ENCODE assay signal across 27 cellular contexts in the genomic region with DNA sequence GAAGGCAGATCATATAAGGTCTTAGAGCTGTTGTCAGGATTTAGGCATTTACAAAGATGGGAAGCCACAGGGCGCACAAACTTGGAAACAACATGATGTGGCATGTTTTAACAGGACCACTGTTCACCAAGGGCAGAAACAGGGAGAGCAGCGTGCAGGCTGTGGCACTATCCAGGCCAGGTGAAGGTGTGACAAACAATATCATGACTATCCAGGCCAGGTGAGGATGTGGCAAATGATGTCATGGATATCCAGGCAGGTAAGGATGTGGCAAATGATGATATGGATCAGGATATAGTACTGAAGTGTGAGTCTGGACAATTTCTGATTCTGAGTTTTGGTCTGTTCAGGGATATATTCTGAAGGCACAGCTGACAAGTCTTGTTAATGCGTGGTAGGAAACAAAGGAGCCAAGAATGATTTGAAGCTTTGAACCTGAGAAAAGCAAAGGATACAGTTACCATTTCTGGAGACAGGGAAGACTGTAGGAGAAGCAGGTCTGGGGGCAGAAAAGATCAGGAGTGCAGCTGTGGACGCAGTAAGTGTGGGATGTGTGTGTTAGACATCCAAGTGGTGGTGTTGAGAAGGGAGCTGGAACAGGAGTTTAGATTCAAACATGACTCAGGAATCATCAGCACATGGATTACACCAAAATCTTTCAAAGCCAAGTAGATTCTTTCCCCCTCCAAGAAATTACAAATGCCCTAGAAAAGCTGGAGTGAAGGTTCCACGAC.
"Had no signal": no experiment of that assay in that cellular context is flagged by ENCODE, and none has a peak within 500 bp of the region (broad histone marks: within the 10 kb centered on the region; RNA-seq: fewer than 3 reads in every experiment).

No MANE protein-coding gene starts in this region.

- FAIRE-seq: K562 had no signal

- ATAC-seq: activated CD4-positive, alpha-beta T cell treated with anti-CD3 and anti-CD28 coated beads for 36 hours; activated CD4-positive, CD25-positive, alpha-beta regulatory T cell treated with anti-CD3 and anti-CD28 coated beads, Interleukin-2, amount 50 U/mL, for 24 hours; activated CD8-positive, alpha-beta T cell treated with anti-CD3 and anti-CD28 coated beads, Interleukin-2, amount 10 ng/mL, durations not matched to agents 7 days and 5 days; activated naive CD8-positive, alpha-beta T cell treated with anti-CD3 and anti-CD28 coated beads, Interleukin-2, amount 50 U/mL, for 24 hours; K562; PC-3; WTC11 had no signal

- H3K36me3 ChIP-seq: brain microvascular endothelial cell, cardiac muscle cell, Peyer's patch, SJSA1 had no signal

- DNase-seq: activated CD4-positive, alpha-beta T cell treated with anti-CD3 and anti-CD28 coated beads for 36 hours; activated CD4-positive, alpha-beta T cell treated with anti-CD3 and anti-CD28 coated beads, Interleukin-2, amount 10 ng/mL, durations not matched to agents 7 days and 5 days; activated CD4-positive, alpha-beta T cell treated with anti-CD3 and anti-CD28 coated beads, Interleukin-2, amount 50 U/mL, for 48 hours; activated CD8-positive, alpha-beta T cell treated with anti-CD3 and anti-CD28 coated beads, Interleukin-2, amount 10 ng/mL, durations not matched to agents 7 days and 5 days; activated gamma-delta T cell treated with Interleukin-2 at 50 U/mL for 16 hours; activated naive CD4-positive, alpha-beta T cell treated with anti-CD3 and anti-CD28 coated beads for 36 hours; activated naive CD8-positive, alpha-beta T cell treated with anti-CD3 and anti-CD28 coated beads, Interleukin-2, amount 50 U/mL, for 24 hours; activated T-cell treated with anti-CD3 and anti-CD28 coated beads, Interleukin-2, amount 50 U/mL, for 24 hours; brain microvascular endothelial cell; NCI-H1105; NCI-H1417 treated with DMSO at 0.1 percent for 48 hours; NCI-H187 treated with DMSO at 0.1 percent for 48 hours; NCI-H2081; NCI-H226; NCI-H446 treated with DMSO at 0.1 percent for 48 hours; NCI-H524; NCI-H69; PC-3; Peyer's patch; RPMI8226; SHP77 treated with DMSO at 0.1 percent for 48 hours; SK-N-SH had no signal

- H3K27me3 ChIP-seq: brain microvascular endothelial cell, cardiac muscle cell, Peyer's patch had no signal

- H3K4me3 ChIP-seq: cardiac muscle cell, K562, Peyer's patch, SJSA1 had no signal
